ENCODE assay signal across 9 cellular contexts in the genomic region with DNA sequence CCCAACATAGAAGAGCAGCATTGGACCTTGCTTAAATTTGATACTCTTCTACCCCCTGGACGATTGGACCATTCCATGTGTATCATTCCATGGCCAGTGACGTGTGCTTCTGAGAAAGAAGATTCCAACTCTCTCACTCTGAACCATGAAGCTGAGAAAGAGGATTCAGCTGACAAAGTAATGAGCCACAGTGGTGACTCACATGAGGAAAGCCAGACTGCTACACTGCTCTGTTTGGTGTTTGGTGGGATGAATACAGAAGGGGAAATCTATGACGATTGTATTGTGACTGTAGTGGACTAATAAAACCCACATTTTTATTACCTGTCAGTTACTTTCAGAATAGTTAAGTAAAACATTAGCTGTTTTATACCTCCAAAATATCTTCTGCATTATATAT. TPM values are rescaled to one million over a fixed set of nuclear protein-coding genes. Genes with fewer than 3 reads are reported as not detected.
DNase-seq lines count a peak whose midpoint lies in the region; ATAC-seq and TF ChIP-seq lines count a peak whose summit lies in the region.
"Had no signal": no experiment of that assay in that cellular context is flagged by ENCODE, and none has a peak within 500 bp of the region (broad histone marks: within the 10 kb centered on the region; RNA-seq: fewer than 3 reads in every experiment).

No MANE protein-coding gene starts in this region.

- DNase-seq in COLO829 (ENCODE audit: low spot score): peak; percentile 28
- peak; percentile 31 for DNase-seq in NAMALWA (ENCODE audit: low spot score)
- peak; percentile 78 for DNase-seq in dermis blood vessel endothelial cell
- DNase-seq in omental fat pad (ENCODE audit: low spot score): no peak
- no peak for DNase-seq in dorsolateral prefrontal cortex
- no peak for DNase-seq in NCI-H2029 treated with DMSO at 0.1 percent for 48 hours (lab: John Stamatoyannopoulos, UW)
- no peak for DNase-seq in iPS-NIHi11 (ENCODE audit: low spot score)
- DNase-seq: left cardiac atrium had no signal

- TF ChIP-seq CTCF in omental fat pad (IDR thresholded peaks at IDR 0.05) (no peak), dorsolateral prefrontal cortex (IDR thresholded peaks at IDR 0.05 in 54 of 56, conservative IDR thresholded peaks at IDR 0.05 in 2 of 56; ENCODE audit: low read depth in 1 of 56, partially characterized antibody in 56 of 56) (no peak)

- intact Hi-C loops in dorsolateral prefrontal cortex (cut with DNase I): no loop called here

- H3K4me3 ChIP-seq in dorsolateral prefrontal cortex: no peak overlapping the region

- peak overlapping the region in 2 of 59 donors; percentile 22 to 49 for H3K27ac ChIP-seq in dorsolateral prefrontal cortex

- peak; percentile 53 for ATAC-seq in omental fat pad (ENCODE audit: low FRiP score)
- ATAC-seq in GM19455 (IDR thresholded peaks at IDR 0.05; ENCODE audit: unreplicated experiment): no peak

- H3K27me3 ChIP-seq in dorsolateral prefrontal cortex: no peaks in the 10 kb centered on the region

RNA-seq across cellular contexts. Expression of a gene that starts 7.5 kb away (rescaled TPM):
- total RNA-seq in dermis blood vessel endothelial cell (127 and 380 TPM in 2 replicates), omental fat pad (100 to 1,000 TPM in 3 of 4 donors, 10 to 100 TPM in 1; 78.5 to 254 (median 168) TPM), dorsolateral prefrontal cortex (100 to 1,000 TPM in 74 of 120 experiments, 10 to 100 TPM in 46; 62.3 to 341 (median 107) TPM)

RNA-seq across cellular contexts. Expression of a gene that starts 27.9 kb away (rescaled TPM):
- total RNA-seq in dermis blood vessel endothelial cell (62.5 and 63.1 TPM in 2 replicates), omental fat pad (100 to 1,000 TPM in 1 of 4 donors, 10 to 100 TPM in 3; 44.0 to 124 (median 67.9) TPM), dorsolateral prefrontal cortex (10 to 100 TPM; 52.7 to 86.4 (median 69.3) TPM)

RNA-seq across cellular contexts. Expression of a gene that starts 33.3 kb away (rescaled TPM):
- total RNA-seq in dermis blood vessel endothelial cell: 19.9 and 20.4 TPM in 2 replicates
- 10 to 100 TPM; 12.6 to 19.9 (median 13.4) TPM for total RNA-seq in omental fat pad
- 10 to 100 TPM; 15.3 to 31.2 (median 21.3) TPM for total RNA-seq in dorsolateral prefrontal cortex

RNA-seq across cellular contexts. Expression of a gene that starts 44.1 kb away (rescaled TPM):
- 16.7 and 28.8 TPM in 2 replicates for total RNA-seq in dermis blood vessel endothelial cell
- total RNA-seq in omental fat pad: 10 to 100 TPM; 32.6 to 43.2 (median 36.4) TPM
- 10 to 100 TPM; 30.0 to 59.2 (median 44.9) TPM for total RNA-seq in dorsolateral prefrontal cortex

Comparison
In these comparisons a context has a peak if more than half of its experiments do, and no peak if none do; other contexts are left out.
1. DNase-seq: peak in COLO829 (single experiment), NAMALWA (single experiment) and dermis blood vessel endothelial cell (single experiment); none in omental fat pad (single experiment), dorsolateral prefrontal cortex (0 of 10), NCI-H2029 treated with DMSO at 0.1 percent for 48 hours (single experiment) and iPS-NIHi11 (single experiment).